In genomic region chr12:9868951-9869306, GRCh38 we compare ENCODE assay signal across 9 cellular contexts. TPM values are rescaled to one million over a fixed set of nuclear protein-coding genes. Genes with fewer than 3 reads are reported as not detected.
A peak's percentile ranks its signal among the peaks of the same experiment; 100 is the strongest.
DNase-seq lines count a peak whose midpoint lies in the region; ATAC-seq and TF ChIP-seq lines count a peak whose summit lies in the region.
"Had no signal": no experiment of that assay in that cellular context is flagged by ENCODE, and none has a peak within 500 bp of the region (broad histone marks: within the 10 kb centered on the region; RNA-seq: fewer than 3 reads in every experiment).

No MANE protein-coding gene starts in this region.

- no peak for TF ChIP-seq POLR2A in breast epithelium (IDR thresholded peaks at IDR 0.05)

- H3K4me3 ChIP-seq in A673 (ENCODE audit: low read depth, low read length, poor library complexity, severe bottlenecking) (peak overlapping the region; percentile 53), breast epithelium (peak overlapping the region; percentile 50 to 67 (median 51))
- H3K4me3 ChIP-seq in Jurkat, Clone E6-1 (ENCODE audit: low read length): peak overlapping the region; percentile 70

- peaks cover 0 to 5% (median 4%) of the 10 kb centered on the region in 7 donors for H3K9me3 Mint-ChIP-seq in naive B cell

- peaks cover 3% of the 10 kb centered on the region for H3K36me3 ChIP-seq in A673 (ENCODE audit: insufficient read depth, low read length, poor library complexity, severe bottlenecking)
- H3K36me3 ChIP-seq in breast epithelium: no peaks in the 10 kb centered on the region

- H3K4me1 ChIP-seq in A673 (ENCODE audit: insufficient read depth, low read length, poor library complexity, severe bottlenecking) (peaks cover 4% of the 10 kb centered on the region), breast epithelium (no peaks in the 10 kb centered on the region)

- DNase-seq in A673 (ENCODE audit: low spot score) (no peak), breast epithelium (ENCODE audit: low spot score in 2 of 2) (no peak), naive B cell (no peak), NCI-H748 (lab: John Stamatoyannopoulos, UW; ENCODE audit: unreplicated experiment) (no peak), NCI-H82 treated with DMSO at 0.1 percent for 48 hours (lab: John Stamatoyannopoulos, UW; ENCODE audit: unreplicated experiment) (no peak), activated gamma-delta T cell treated with Interleukin-2 at 50 U/mL for 16 hours (no peak), epidermal melanocyte (ENCODE audit: insufficient read length, low spot score) (no peak)
- no peak for DNase-seq in Jurkat, Clone E6-1 (ENCODE audit: low read depth, low spot score)
- DNase-seq: cerebellar nuclear complex had no signal

- peak overlapping the region; percentile 96 to 99 (median 98) for H3K27ac Mint-ChIP-seq in naive B cell

- H3K9me3 ChIP-seq in A673 (ENCODE audit: low read depth, low read length, poor library complexity, severe bottlenecking): peaks cover 3% of the 10 kb centered on the region
- peaks cover 0 to 4% of the 10 kb centered on the region in 2 donors for H3K9me3 ChIP-seq in breast epithelium

- BruUV-seq in A673 (replicated peaks; lab: Mats Ljungman, UMichigan): no TSS peak

- H3K27ac ChIP-seq in A673 (ENCODE audit: low read depth, low read length, poor library complexity, severe bottlenecking) (peak overlapping the region; percentile 74), breast epithelium (peak overlapping the region; percentile 90 to 91)

- H3K4me1 Mint-ChIP-seq in naive B cell: peaks cover 34 to 55% (median 40%) of the 10 kb centered on the region in 3 donors

- POLR2A ChIA-PET in A673 (lab: Charles Lee; ENCODE audit: low non-redundant PET): no interaction called here

- no peaks in the 10 kb centered on the region for H3K27me3 ChIP-seq in A673 (replicated peaks; ENCODE audit: insufficient read depth, low read depth, low read length, poor library complexity)
- no peaks in the 10 kb centered on the region for H3K27me3 ChIP-seq in breast epithelium

- H3K4me3 Mint-ChIP-seq in naive B cell: peak overlapping the region; percentile 92 to 97 (median 94)

- no peak for ATAC-seq in naive B cell (ENCODE audit: low read depth in 2 of 2)

- no peaks in the 10 kb centered on the region for H3K27me3 Mint-ChIP-seq in naive B cell

- CTCF ChIA-PET in A673 (lab: Charles Lee): no interaction called here

- intact Hi-C loops in A673 (cut with micrococcal nuclease; ENCODE audit: unreplicated experiment): no loop called here
- intact Hi-C loops in breast epithelium (cut with DNase I; ENCODE audit: low total_unique reads): no loop called here

- TF ChIP-seq CTCF in A673 (conservative IDR thresholded peaks at IDR 0.05; ENCODE audit: low read depth, low read length): no peak
- TF ChIP-seq CTCF in breast epithelium (IDR thresholded peaks at IDR 0.05): no peak

- peaks cover 3 to 5% of the 10 kb centered on the region in 2 donors for H3K36me3 Mint-ChIP-seq in naive B cell

RNA-seq across cellular contexts. Expression of gene CLEC2B, which starts 0.2 kb away (rescaled TPM):
- total RNA-seq in A673 (2021) (9.4 and 12.3 TPM in 2 replicates), breast epithelium (10 to 100 TPM; 18.4 to 36.1 (median 29.3) TPM)
- polyA plus RNA-seq in Jurkat, Clone E6-1 (2012; ENCODE audit: insufficient read depth, insufficient read length): 35.1 TPM
- 10 to 100 TPM; 47.2 to 85.8 (median 61.3) TPM for polyA plus RNA-seq in naive B cell (ENCODE audit: low read depth in 6 of 6)

RNA-seq across cellular contexts. Expression of gene KLRF2, which starts 12.4 kb away (rescaled TPM):
- not detected in 2 replicates for total RNA-seq in A673 (2021)
- polyA plus RNA-seq in Jurkat, Clone E6-1 (2012; ENCODE audit: insufficient read depth, insufficient read length): not detected
- total RNA-seq in breast epithelium: not detected
- not detected for polyA plus RNA-seq in naive B cell (ENCODE audit: low read depth in 6 of 6)

RNA-seq across cellular contexts. Expression of gene KLRF1, which starts 41.6 kb away (rescaled TPM):
- total RNA-seq in A673 (2021): not detected in 2 replicates
- not detected for polyA plus RNA-seq in Jurkat, Clone E6-1 (2012; ENCODE audit: insufficient read depth, insufficient read length)
- total RNA-seq in breast epithelium: under 1 TPM in 2 of 3 donors, not detected in 1; 0.32 to 0.44 TPM
- polyA plus RNA-seq in naive B cell (ENCODE audit: low read depth in 6 of 6): 1 to 10 TPM in 5 of 6 donors, not detected in 1; 1.6 to 5.6 (median 2.4) TPM
